19 cellular contexts compared by ENCODE assay signal in genomic region chr20:48669946-48670630, GRCh38.
DNase-seq lines count a peak whose midpoint lies in the region; ATAC-seq, FAIRE-seq and TF ChIP-seq lines count a peak whose summit lies in the region.
"Had no signal": no experiment of that assay in that cellular context is flagged by ENCODE, and none has a peak within 500 bp of the region (broad histone marks: within the 10 kb centered on the region; RNA-seq: fewer than 3 reads in every experiment).

No MANE protein-coding gene starts in this region.

- H3K27ac Mint-ChIP-seq in activated CD8-positive, alpha-beta T cell treated with anti-CD3 and anti-CD28 coated beads, Interleukin-2, amount 10 ng/mL, durations not matched to agents 7 days and 5 days: peak overlapping the region; percentile 70
- no peak overlapping the region for H3K27ac Mint-ChIP-seq in Caco-2 (ENCODE audit: unreplicated experiment)

- peak overlapping the region in 1 of 2 donors; percentile 7 for H3K27ac ChIP-seq in left lung
- H3K27ac ChIP-seq: esophagus squamous epithelium, heart right ventricle, stomach, VCaP had no signal

- FAIRE-seq in HTR-8/SVneo (lab: Jason Lieb, UNC): peak; percentile 9
- FAIRE-seq: GM19239, K562 had no signal

- no peak for ATAC-seq in activated CD8-positive, alpha-beta T cell treated with anti-CD3 and anti-CD28 coated beads, Interleukin-2, amount 10 ng/mL, durations not matched to agents 7 days and 5 days
- peak; percentile 12 for ATAC-seq in left lung
- ATAC-seq: K562 had no signal

- DNase-seq in AML-193 (lab: John Stamatoyannopoulos, UW) (peak; percentile 8 to 23), HTR-8/SVneo (ENCODE audit: insufficient read length, low spot score) (no peak), left lung (no peak), Caco-2 (no peak), RKO (ENCODE audit: low spot score) (no peak), putamen (ENCODE audit: low spot score) (no peak), NCI-H187 (lab: John Stamatoyannopoulos, UW) (no peak)
- DNase-seq in activated CD8-positive, alpha-beta T cell treated with anti-CD3 and anti-CD28 coated beads, Interleukin-2, amount 10 ng/mL, durations not matched to agents 7 days and 5 days: no peak
- DNase-seq: activated CD4-positive, alpha-beta memory T cell treated with anti-CD3 and anti-CD28 coated beads for 36 hours; anterior cingulate cortex; esophagus squamous epithelium; heart right ventricle; NCI-H1417; stomach; SW 1271 had no signal

- H3K27me3 ChIP-seq in left lung (no peaks in the 10 kb centered on the region), Caco-2 (replicated peaks; ENCODE audit: control insufficient read depth, insufficient read depth, low read length) (0 out of 2 replicates have a peak, but pooled peaks cover 1% of the 10 kb centered on the region)
- H3K27me3 ChIP-seq: esophagus squamous epithelium, heart right ventricle, stomach had no signal

- TF ChIP-seq CTCF in left lung (IDR thresholded peaks at IDR 0.05) (no peak), Caco-2 (IDR thresholded peaks at IDR 0.05; ENCODE audit: insufficient read depth in 1 of 2, low read depth in 1 of 2, low read length in 1 of 2, severe bottlenecking in 1 of 2, unreplicated experiment in 1 of 2) (no peak)

- H3K27me3 Mint-ChIP-seq in activated CD8-positive, alpha-beta T cell treated with anti-CD3 and anti-CD28 coated beads, Interleukin-2, amount 10 ng/mL, durations not matched to agents 7 days and 5 days (ENCODE audit: low read depth): no peaks in the 10 kb centered on the region
- peaks cover 21% of the 10 kb centered on the region for H3K27me3 Mint-ChIP-seq in Caco-2 (ENCODE audit: insufficient read depth, unreplicated experiment)
- H3K27me3 Mint-ChIP-seq: activated CD4-positive, alpha-beta memory T cell treated with anti-CD3 and anti-CD28 coated beads for 36 hours had no signal

- POLR2A ChIA-PET in activated CD8-positive, alpha-beta T cell treated with anti-CD3 and anti-CD28 coated beads, Interleukin-2, amount 10 ng/mL, durations not matched to agents 7 days and 5 days (lab: Charles Lee): no interaction called here
- POLR2A ChIA-PET in Caco-2 (lab: Charles Lee): no interaction called here

- peaks cover 0 to 87% of the 10 kb centered on the region in 2 donors for H3K36me3 ChIP-seq in left lung
- no peaks in the 10 kb centered on the region for H3K36me3 ChIP-seq in Caco-2 (ENCODE audit: control insufficient read depth, insufficient read depth, low read length)

- H3K4me1 Mint-ChIP-seq in activated CD8-positive, alpha-beta T cell treated with anti-CD3 and anti-CD28 coated beads, Interleukin-2, amount 10 ng/mL, durations not matched to agents 7 days and 5 days (ENCODE audit: low read depth): peaks cover 8% of the 10 kb centered on the region
- no peaks in the 10 kb centered on the region for H3K4me1 Mint-ChIP-seq in Caco-2 (ENCODE audit: low read depth, unreplicated experiment)

- no peaks in the 10 kb centered on the region for H3K9me3 Mint-ChIP-seq in activated CD8-positive, alpha-beta T cell treated with anti-CD3 and anti-CD28 coated beads, Interleukin-2, amount 10 ng/mL, durations not matched to agents 7 days and 5 days (ENCODE audit: insufficient read depth)
- H3K9me3 Mint-ChIP-seq in Caco-2 (ENCODE audit: unreplicated experiment): no peaks in the 10 kb centered on the region
- H3K9me3 Mint-ChIP-seq: activated CD4-positive, alpha-beta memory T cell treated with anti-CD3 and anti-CD28 coated beads for 36 hours; activated T-helper 1 cell treated with anti-CD3 and anti-CD28 coated beads, Interleukin-12 subunit alpha, Interleukin-12 subunit beta, Interleukin-2, Interleukin-4 antibody, amounts not matched to agents 30 ng/mL and 10 ng/mL and 1 ng/mL, durations not matched to agents 14 hours and 24 hours and 36 hours had no signal

- CTCF ChIA-PET in activated CD8-positive, alpha-beta T cell treated with anti-CD3 and anti-CD28 coated beads, Interleukin-2, amount 10 ng/mL, durations not matched to agents 7 days and 5 days (lab: Charles Lee): no interaction called here
- CTCF ChIA-PET in Caco-2 (lab: Charles Lee): no interaction called here

- no peak overlapping the region for H3K4me3 Mint-ChIP-seq in activated CD8-positive, alpha-beta T cell treated with anti-CD3 and anti-CD28 coated beads, Interleukin-2, amount 10 ng/mL, durations not matched to agents 7 days and 5 days
- H3K4me3 Mint-ChIP-seq in Caco-2 (ENCODE audit: unreplicated experiment): no peak overlapping the region
- H3K4me3 Mint-ChIP-seq: activated CD4-positive, alpha-beta memory T cell treated with anti-CD3 and anti-CD28 coated beads for 36 hours; activated T-helper 1 cell treated with anti-CD3 and anti-CD28 coated beads, Interleukin-12 subunit alpha, Interleukin-12 subunit beta, Interleukin-2, Interleukin-4 antibody, amounts not matched to agents 30 ng/mL and 10 ng/mL and 1 ng/mL, durations not matched to agents 14 hours and 24 hours and 36 hours had no signal

- H3K4me1 ChIP-seq in left lung (peaks cover 0 to 21% of the 10 kb centered on the region in 2 donors), Caco-2 (no peaks in the 10 kb centered on the region)

- BruUV-seq in Caco-2 (replicated peaks; lab: Mats Ljungman, UMichigan): no TSS peak

- intact Hi-C loops in left lung (cut with DNase I): no loop called here
- intact Hi-C loops in Caco-2 (cut with micrococcal nuclease; ENCODE audit: unreplicated experiment): no loop called here

- no peak overlapping the region for H3K4me3 ChIP-seq in left lung
- no peak overlapping the region for H3K4me3 ChIP-seq in Caco-2 (ENCODE audit: low read depth, low read length)
- H3K4me3 ChIP-seq: esophagus squamous epithelium, heart right ventricle, K562, stomach had no signal

- no peaks in the 10 kb centered on the region for H3K9me3 ChIP-seq in left lung
- H3K9me3 ChIP-seq in Caco-2: peaks cover 7% of the 10 kb centered on the region; the same call in 1 of the 2 replicates
- H3K9me3 ChIP-seq: esophagus squamous epithelium, stomach had no signal

- peaks cover 73% of the 10 kb centered on the region for H3K36me3 Mint-ChIP-seq in activated CD8-positive, alpha-beta T cell treated with anti-CD3 and anti-CD28 coated beads, Interleukin-2, amount 10 ng/mL, durations not matched to agents 7 days and 5 days (ENCODE audit: low read depth)
- H3K36me3 Mint-ChIP-seq in Caco-2 (ENCODE audit: insufficient read depth, unreplicated experiment): no peaks in the 10 kb centered on the region

Comparison
In these comparisons a context has a peak if more than half of its experiments do, and no peak if none do; other contexts are left out.
1. DNase-seq: peak in AML-193 (2 of 2); none in HTR-8/SVneo (single experiment), activated CD8-positive, alpha-beta T cell treated with anti-CD3 and anti-CD28 coated beads, Interleukin-2, amount 10 ng/mL, durations not matched to agents 7 days and 5 days (single experiment), left lung (0 of 2), Caco-2 (0 of 2), RKO (single experiment), putamen (single experiment) and NCI-H187 (0 of 2).